11 cellular contexts compared by ENCODE assay signal in genomic region chr15:89299896-89300295, GRCh38. TPM values are rescaled to one million over a fixed set of nuclear protein-coding genes. Genes with fewer than 3 reads are reported as not detected.
A peak's percentile ranks its signal among the peaks of the same experiment; 100 is the strongest.
DNase-seq lines count a peak whose midpoint lies in the region; ATAC-seq and TF ChIP-seq lines count a peak whose summit lies in the region.
"Had no signal": no experiment of that assay in that cellular context is flagged by ENCODE, and none has a peak within 500 bp of the region (broad histone marks: within the 10 kb centered on the region; RNA-seq: fewer than 3 reads in every experiment).

No MANE protein-coding gene starts in this region.

- H3K27ac ChIP-seq in heart left ventricle (no peak overlapping the region), right cardiac atrium (ENCODE audit: low read length) (no peak overlapping the region), uterus (no peak overlapping the region)

- TF ChIP-seq POLR2A in heart left ventricle (IDR thresholded peaks at IDR 0.05) (no peak), uterus (IDR thresholded peaks at IDR 0.05) (no peak)

- ATAC-seq in heart left ventricle, result peak in 3 of 4 donors; percentile 41 to 51 (median 42)
- no peak for ATAC-seq in right cardiac atrium

- H3K27me3 ChIP-seq in heart left ventricle, result no peaks in the 10 kb centered on the region
- no peaks in the 10 kb centered on the region for H3K27me3 ChIP-seq in right cardiac atrium (ENCODE audit: control insufficient read depth, insufficient read depth)
- no peaks in the 10 kb centered on the region for H3K27me3 ChIP-seq in adipocyte (replicated peaks; ENCODE audit: control insufficient read depth, insufficient read depth, low read length)
- H3K27me3 ChIP-seq in uterus, result no peaks in the 10 kb centered on the region

- H3K9ac ChIP-seq in adipocyte (ENCODE audit: low read length), result no peak overlapping the region

- peaks cover 0 to 4% (median 0%) of the 10 kb centered on the region in 12 donors for H3K9me3 ChIP-seq in heart left ventricle
- no peaks in the 10 kb centered on the region for H3K9me3 ChIP-seq in right cardiac atrium (ENCODE audit: control insufficient read depth, low read length)
- no peaks in the 10 kb centered on the region for H3K9me3 ChIP-seq in adipocyte (ENCODE audit: control insufficient read depth, low read length)
- no peaks in the 10 kb centered on the region for H3K9me3 ChIP-seq in uterus

- H3K4me1 ChIP-seq in heart left ventricle (no peaks in the 10 kb centered on the region), right cardiac atrium (ENCODE audit: control insufficient read depth, insufficient read depth, low read length) (no peaks in the 10 kb centered on the region), adipocyte (ENCODE audit: control insufficient read depth, insufficient read depth, low read length) (no peaks in the 10 kb centered on the region), uterus (no peaks in the 10 kb centered on the region)

- H3K36me3 ChIP-seq in heart left ventricle (peaks cover 0 to 36% (median 0%) of the 10 kb centered on the region in 9 donors), adipocyte (ENCODE audit: control insufficient read depth, insufficient read depth, low read length, severe bottlenecking) (peaks cover 2% of the 10 kb centered on the region), uterus (no peaks in the 10 kb centered on the region)

- H3K4me3 ChIP-seq in heart left ventricle (no peak overlapping the region), right cardiac atrium (ENCODE audit: low read length) (no peak overlapping the region), adipocyte (ENCODE audit: low read length) (no peak overlapping the region), uterus (no peak overlapping the region)

- intact Hi-C loops in heart left ventricle (cut with DNase I) (loop anchor here in 6 of 10 donors (2.0 to 10.0 kb wide), 3 partner anchors 93 to 95 kb away; no protein-coding TSS in a partner anchor), right cardiac atrium (cut with DNase I) (loop anchor here in 1 of 4 donors (10.0 kb wide), 1 partner anchor 95 kb away; no protein-coding TSS in a partner anchor), uterus (cut with DNase I; ENCODE audit: low total_unique reads) (loop anchor here (10.0 kb wide), 1 partner anchor 585 kb away; no protein-coding TSS in a partner anchor)

- DNase-seq in heart left ventricle (no peak), right cardiac atrium (no peak), adipocyte (ENCODE audit: low read depth) (peak; percentile 56), iris pigment epithelial cell (ENCODE audit: low read depth) (peak; percentile 59), T-helper 1 cell (no peak), uterus (no peak), T-helper 9 cell (no peak), NAMALWA (ENCODE audit: low spot score) (no peak)
- DNase-seq: COR-L47, Karpas-422, SHP77 treated with DMSO at 0.1 percent for 48 hours had no signal

- peak in 9 of 12 donors; percentile 14 to 51 (median 35) for TF ChIP-seq CTCF in heart left ventricle (IDR thresholded peaks at IDR 0.05)
- TF ChIP-seq CTCF in uterus (IDR thresholded peaks at IDR 0.05), result no peak

RNA-seq across cellular contexts. Expression of gene POLG, which starts 34.7 kb away (rescaled TPM):
- total RNA-seq in heart left ventricle, result 10 to 100 TPM; 32.1 to 79.8 (median 38.4) TPM
- polyA plus RNA-seq in heart left ventricle, result 10 to 100 TPM; 32.6 to 51.5 TPM
- 10 to 100 TPM; 28.5 to 34.8 (median 33.7) TPM for total RNA-seq in right cardiac atrium
- polyA plus RNA-seq in right cardiac atrium, result 26.0 TPM
- total RNA-seq in uterus, result 10 to 100 TPM; 38.4 to 62.0 (median 53.7) TPM

RNA-seq across cellular contexts. Expression of gene FANCI, which starts 56.1 kb away (rescaled TPM):
- total RNA-seq in heart left ventricle (10 to 100 TPM in 1 of 9 donors, 1 to 10 TPM in 8; 1.0 to 10.3 (median 1.9) TPM), right cardiac atrium (1 to 10 TPM; 3.2 to 4.6 (median 4.3) TPM), uterus (10 to 100 TPM in 1 of 4 donors, 1 to 10 TPM in 3; 1.0 to 40.4 (median 3.5) TPM)
- polyA plus RNA-seq in heart left ventricle (1 to 10 TPM in 1 of 2 donors, under 1 TPM in 1; 0.42 to 2.0 TPM), right cardiac atrium (1.1 TPM)

Comparison
In these comparisons a context has a peak if more than half of its experiments do, and no peak if none do; other contexts are left out.
1. ATAC-seq: peak in heart left ventricle (3 of 4); none in right cardiac atrium (0 of 2).
2. DNase-seq: peak in adipocyte (single experiment) and iris pigment epithelial cell (single experiment); none in heart left ventricle (0 of 5), right cardiac atrium (0 of 3), T-helper 1 cell (0 of 5), uterus (0 of 2), T-helper 9 cell (single experiment) and NAMALWA (single experiment).
3. CTCF ChIP-seq: peak in heart left ventricle (9 of 12); none in uterus (0 of 4).